Comparison of ENCODE assay signal across 1 cellular context in the genomic region with DNA sequence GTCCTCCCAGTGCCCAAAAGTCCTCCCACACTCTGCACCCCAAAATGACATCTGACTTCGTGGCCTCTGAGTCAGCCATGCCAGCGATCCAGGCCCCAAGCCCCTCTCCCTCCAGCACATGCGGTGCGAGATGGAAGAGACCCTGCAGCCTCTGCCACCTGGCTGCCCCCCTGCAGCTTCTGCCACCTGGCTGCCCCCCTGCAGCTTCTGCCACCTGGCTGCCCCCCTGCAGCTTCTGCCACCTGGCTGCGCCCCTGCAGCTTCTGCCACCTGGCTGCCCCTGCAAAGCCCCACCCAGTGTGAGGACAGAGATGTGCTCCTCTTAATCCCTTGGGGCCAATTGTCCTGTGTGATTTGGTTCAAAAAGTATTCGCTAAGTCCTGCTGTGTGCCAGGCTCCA.
TF ChIP-seq lines count a peak whose summit lies in the region.

No MANE protein-coding gene starts in this region.

TF ChIP-seq in IMR-90, 13 proteins besides CTCF, POLR2A, EP300 and RAD21 (continued from another document):
- TF ChIP-seq, protein P1, sequence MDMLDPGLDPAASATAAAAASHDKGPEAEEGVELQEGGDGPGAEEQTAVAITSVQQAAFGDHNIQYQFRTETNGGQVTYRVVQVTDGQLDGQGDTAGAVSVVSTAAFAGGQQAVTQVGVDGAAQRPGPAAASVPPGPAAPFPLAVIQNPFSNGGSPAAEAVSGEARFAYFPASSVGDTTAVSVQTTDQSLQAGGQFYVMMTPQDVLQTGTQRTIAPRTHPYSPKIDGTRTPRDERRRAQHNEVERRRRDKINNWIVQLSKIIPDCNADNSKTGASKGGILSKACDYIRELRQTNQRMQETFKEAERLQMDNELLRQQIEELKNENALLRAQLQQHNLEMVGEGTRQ (IDR thresholded peaks at IDR 0.05; ENCODE audit: low read depth, low read length) = no peak
- TF ChIP-seq BHLHE40 (IDR thresholded peaks at IDR 0.05; ENCODE audit: low read depth, low read length) (no peak), CHD1 (IDR thresholded peaks at IDR 0.05; ENCODE audit: low read depth, low read length) (no peak), NFE2L2 (IDR thresholded peaks at IDR 0.05; ENCODE audit: low read depth, low read length) (no peak), SMC3 (IDR thresholded peaks at IDR 0.05; ENCODE audit: low read depth, low read length) (no peak), CEBPB (IDR thresholded peaks at IDR 0.05; ENCODE audit: low read depth, low read length) (no peak), MAZ (IDR thresholded peaks at IDR 0.05; ENCODE audit: borderline replicate concordance, low read depth, low read length) (no peak), RCOR1 (IDR thresholded peaks at IDR 0.05; ENCODE audit: insufficient replicate concordance, low read length) (no peak)
- TF ChIP-seq, protein P2, sequence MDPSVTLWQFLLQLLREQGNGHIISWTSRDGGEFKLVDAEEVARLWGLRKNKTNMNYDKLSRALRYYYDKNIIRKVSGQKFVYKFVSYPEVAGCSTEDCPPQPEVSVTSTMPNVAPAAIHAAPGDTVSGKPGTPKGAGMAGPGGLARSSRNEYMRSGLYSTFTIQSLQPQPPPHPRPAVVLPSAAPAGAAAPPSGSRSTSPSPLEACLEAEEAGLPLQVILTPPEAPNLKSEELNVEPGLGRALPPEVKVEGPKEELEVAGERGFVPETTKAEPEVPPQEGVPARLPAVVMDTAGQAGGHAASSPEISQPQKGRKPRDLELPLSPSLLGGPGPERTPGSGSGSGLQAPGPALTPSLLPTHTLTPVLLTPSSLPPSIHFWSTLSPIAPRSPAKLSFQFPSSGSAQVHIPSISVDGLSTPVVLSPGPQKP (IDR thresholded peaks at IDR 0.05; ENCODE audit: borderline replicate concordance, low read depth, low read length) = no peak
